ENCODE assay signal across 20 cellular contexts in genomic region chr1:84756455-84757082, GRCh38.
"Had no signal": no experiment of that assay in that cellular context is flagged by ENCODE, and none has a peak within 500 bp of the region (broad histone marks: within the 10 kb centered on the region; RNA-seq: fewer than 3 reads in every experiment).

No MANE protein-coding gene starts in this region.

- H3K27ac ChIP-seq: colonic mucosa, hepatocyte, left lung, pancreas, skin epidermis, tibial artery had no signal

- DNase-seq: activated CD4-positive, alpha-beta T cell treated with anti-CD3 and anti-CD28 coated beads, Interleukin-2, amount 50 U/mL, for 1 hour; activated CD8-positive, alpha-beta memory T cell treated with anti-CD3 and anti-CD28 coated beads for 24 hours; activated gamma-delta T cell treated with Interleukin-2 at 50 U/mL for 16 hours; amygdala; central memory CD4-positive, alpha-beta T cell; colonic mucosa; kidney; left lung; mammary epithelial cell; naive B cell; pancreas; stimulated activated CD4-positive, alpha-beta T cell treated with anti-CD3 and anti-CD28 coated beads, Interleukin-15, amount 100 ng/mL, for 24 hours; stimulated activated CD4-positive, alpha-beta T cell treated with anti-CD3 and anti-CD28 coated beads, Interleukin-4, amount 100 ng/mL, for 24 hours; stimulated activated naive CD4-positive, alpha-beta T cell; tibial artery had no signal

- H3K4me2 ChIP-seq: hepatocyte had no signal

- H3K36me3 Mint-ChIP-seq: activated naive CD8-positive, alpha-beta T cell; brain; naive B cell had no signal

- H3K4me3 ChIP-seq: colonic mucosa, hepatocyte, left lung, pancreas, skin epidermis, tibial artery had no signal

- H3K9me3 ChIP-seq: colonic mucosa, left lung, pancreas, tibial artery had no signal

- H3K4me1 ChIP-seq: colonic mucosa, left lung, pancreas had no signal

- H3K36me3 ChIP-seq: colonic mucosa, left lung, pancreas, tibial artery had no signal

- H3K4me3 Mint-ChIP-seq: activated naive CD8-positive, alpha-beta T cell; brain; naive B cell had no signal

- H3K27ac Mint-ChIP-seq: activated naive CD8-positive, alpha-beta T cell; naive B cell had no signal

- H2AFZ ChIP-seq: hepatocyte had no signal

- H3K79me2 ChIP-seq: hepatocyte had no signal

- ATAC-seq: activated CD4-positive, CD25-positive, alpha-beta regulatory T cell treated with anti-CD3 and anti-CD28 coated beads, Interleukin-2, amount 50 U/mL, for 24 hours; left lung; pancreas had no signal

- H3K27me3 ChIP-seq: colonic mucosa, hepatocyte, pancreas, tibial artery had no signal
